18 cellular contexts compared by ENCODE assay signal in the genomic region with DNA sequence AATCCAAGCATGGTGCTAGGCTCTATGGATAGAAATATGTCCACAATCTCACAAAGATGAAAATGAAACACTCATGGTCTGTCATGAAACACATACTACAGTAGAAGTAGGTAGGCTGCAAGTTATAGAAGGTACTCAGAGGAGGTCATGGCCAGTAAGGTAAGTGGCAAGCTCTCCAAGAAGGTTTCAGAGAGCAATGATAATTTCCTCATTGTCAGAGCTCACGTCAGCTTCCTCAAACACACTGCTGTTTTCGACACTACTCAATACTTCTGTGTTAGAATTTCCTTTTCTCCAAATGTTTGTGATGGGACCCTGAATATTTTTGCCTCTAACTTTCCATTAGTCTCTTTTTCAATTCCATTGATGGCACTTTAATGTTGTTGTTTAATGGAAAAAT. TPM values are rescaled to one million over a fixed set of nuclear protein-coding genes. Genes with fewer than 3 reads are reported as not detected.
DNase-seq lines count a peak whose midpoint lies in the region; ATAC-seq and TF ChIP-seq lines count a peak whose summit lies in the region.
"Had no signal": no experiment of that assay in that cellular context is flagged by ENCODE, and none has a peak within 500 bp of the region (broad histone marks: within the 10 kb centered on the region; RNA-seq: fewer than 3 reads in every experiment).

No MANE protein-coding gene starts in this region.

- H3K4me3 ChIP-seq in cardiac muscle cell, result no peak overlapping the region
- H3K4me3 ChIP-seq: BLaER1, hepatocyte, sigmoid colon, uterus had no signal

- peak overlapping the region; percentile 43 to 92 (median 88) for H3K27ac Mint-ChIP-seq in IgD-negative memory B cell
- peak overlapping the region; percentile 85 for H3K27ac Mint-ChIP-seq in activated CD8-positive, alpha-beta T cell treated with anti-CD3 and anti-CD28 coated beads for 36 hours
- H3K27ac Mint-ChIP-seq in stimulated activated naive B cell treated with anti-CD40 and anti-IgM and Interleukin-4, amounts not matched to agents 10 μg/mL and 1 μg/mL and 100 μg/mL, for 72 hours, result peak overlapping the region; percentile 88
- H3K27ac Mint-ChIP-seq: brain had no signal

- CTCF ChIA-PET in activated CD8-positive, alpha-beta T cell treated with anti-CD3 and anti-CD28 coated beads for 36 hours (lab: Charles Lee), result no interaction called here

- no peaks in the 10 kb centered on the region for H3K36me3 Mint-ChIP-seq in IgD-negative memory B cell
- peaks cover 34% of the 10 kb centered on the region for H3K36me3 Mint-ChIP-seq in activated CD8-positive, alpha-beta T cell treated with anti-CD3 and anti-CD28 coated beads for 36 hours (ENCODE audit: low read depth)
- H3K36me3 Mint-ChIP-seq in stimulated activated naive B cell treated with anti-CD40 and anti-IgM and Interleukin-4, amounts not matched to agents 10 μg/mL and 1 μg/mL and 100 μg/mL, for 72 hours, result peaks cover 29% of the 10 kb centered on the region in 2 donors

- H3K36me3 ChIP-seq in cardiac muscle cell, result peaks cover 4% of the 10 kb centered on the region
- H3K36me3 ChIP-seq: BLaER1, sigmoid colon, uterus had no signal

- H3K27me3 Mint-ChIP-seq in IgD-negative memory B cell, result peaks cover 1% of the 10 kb centered on the region
- no peaks in the 10 kb centered on the region for H3K27me3 Mint-ChIP-seq in activated CD8-positive, alpha-beta T cell treated with anti-CD3 and anti-CD28 coated beads for 36 hours
- H3K27me3 Mint-ChIP-seq in stimulated activated naive B cell treated with anti-CD40 and anti-IgM and Interleukin-4, amounts not matched to agents 10 μg/mL and 1 μg/mL and 100 μg/mL, for 72 hours, result no peaks in the 10 kb centered on the region

- peaks cover 24% of the 10 kb centered on the region for H3K4me1 ChIP-seq in cardiac muscle cell (ENCODE audit: low read depth)
- H3K4me1 ChIP-seq: BLaER1, foreskin keratinocyte, sigmoid colon, uterus had no signal

- no peaks in the 10 kb centered on the region for H3K27me3 ChIP-seq in cardiac muscle cell
- H3K27me3 ChIP-seq: BLaER1, foreskin keratinocyte, hepatocyte, sigmoid colon, uterus had no signal

- H3K9me3 Mint-ChIP-seq in IgD-negative memory B cell, result peaks cover 14 to 19% (median 16%) of the 10 kb centered on the region in 3 donors
- peaks cover 33% of the 10 kb centered on the region for H3K9me3 Mint-ChIP-seq in activated CD8-positive, alpha-beta T cell treated with anti-CD3 and anti-CD28 coated beads for 36 hours
- H3K9me3 Mint-ChIP-seq in stimulated activated naive B cell treated with anti-CD40 and anti-IgM and Interleukin-4, amounts not matched to agents 10 μg/mL and 1 μg/mL and 100 μg/mL, for 72 hours, result peaks cover 22% of the 10 kb centered on the region in 2 donors

- H3K4me3 Mint-ChIP-seq in IgD-negative memory B cell, result peak overlapping the region in 3 of 4 donors; percentile 1 to 38 (median 6)
- H3K4me3 Mint-ChIP-seq in activated CD8-positive, alpha-beta T cell treated with anti-CD3 and anti-CD28 coated beads for 36 hours, result peak overlapping the region; percentile 19
- H3K4me3 Mint-ChIP-seq in stimulated activated naive B cell treated with anti-CD40 and anti-IgM and Interleukin-4, amounts not matched to agents 10 μg/mL and 1 μg/mL and 100 μg/mL, for 72 hours, result no peak overlapping the region
- H3K4me3 Mint-ChIP-seq: brain had no signal

- peak overlapping the region; percentile 7 for H3K27ac ChIP-seq in cardiac muscle cell
- H3K27ac ChIP-seq: BLaER1, foreskin keratinocyte, hepatocyte, sigmoid colon, uterus had no signal

- no peak for TF ChIP-seq CTCF in cardiac muscle cell (IDR thresholded peaks at IDR 0.05; ENCODE audit: low read depth, low read length)
- TF ChIP-seq CTCF in activated CD8-positive, alpha-beta T cell treated with anti-CD3 and anti-CD28 coated beads for 36 hours (IDR thresholded peaks at IDR 0.05), result no peak

- DNase-seq in cardiac muscle cell (ENCODE audit: low read depth in 1 of 2, low spot score in 1 of 2), result no peak
- no peak for DNase-seq in Right ventricle myocardium superior
- no peak for DNase-seq in activated CD8-positive, alpha-beta T cell treated with anti-CD3 and anti-CD28 coated beads for 36 hours
- no peak for DNase-seq in stimulated activated naive B cell treated with anti-CD40 and anti-IgM and Interleukin-4, amounts not matched to agents 10 μg/mL and 1 μg/mL and 100 μg/mL, for 72 hours
- no peak for DNase-seq in amniotic stem cell (lab: John Stamatoyannopoulos, UW)
- no peak for DNase-seq in T-helper 1 cell
- DNase-seq: effector memory CD4-positive, alpha-beta T cell; foreskin keratinocyte; NCI-H1436; NCI-H510A treated with DMSO at 0.1 percent for 48 hours; posterior cingulate gyrus; sigmoid colon; uterus had no signal

- peaks cover 40 to 48% (median 45%) of the 10 kb centered on the region in 3 donors for H3K4me1 Mint-ChIP-seq in IgD-negative memory B cell
- peaks cover 28% of the 10 kb centered on the region for H3K4me1 Mint-ChIP-seq in activated CD8-positive, alpha-beta T cell treated with anti-CD3 and anti-CD28 coated beads for 36 hours (ENCODE audit: low read depth)
- peaks cover 23 to 40% of the 10 kb centered on the region in 2 donors for H3K4me1 Mint-ChIP-seq in stimulated activated naive B cell treated with anti-CD40 and anti-IgM and Interleukin-4, amounts not matched to agents 10 μg/mL and 1 μg/mL and 100 μg/mL, for 72 hours

- no peak for ATAC-seq in Right ventricle myocardium superior (ENCODE audit: poor library complexity)
- peak; percentile 37 for ATAC-seq in activated CD8-positive, alpha-beta T cell treated with anti-CD3 and anti-CD28 coated beads for 36 hours
- no peak for ATAC-seq in stimulated activated naive B cell treated with anti-CD40 and anti-IgM and Interleukin-4, amounts not matched to agents 10 μg/mL and 1 μg/mL and 100 μg/mL, for 72 hours (replicated peaks)
- ATAC-seq in GM18870 (IDR thresholded peaks at IDR 0.05; ENCODE audit: unreplicated experiment), result no peak
- ATAC-seq: foreskin keratinocyte had no signal

- POLR2A ChIA-PET in activated CD8-positive, alpha-beta T cell treated with anti-CD3 and anti-CD28 coated beads for 36 hours (lab: Charles Lee), result no interaction called here

- no peaks in the 10 kb centered on the region for H3K9me3 ChIP-seq in cardiac muscle cell (ENCODE audit: low read depth)
- H3K9me3 ChIP-seq: sigmoid colon, uterus had no signal

- intact Hi-C loops in Right ventricle myocardium superior (cut with DNase I), result no loop called here
- intact Hi-C loops in activated CD8-positive, alpha-beta T cell treated with anti-CD3 and anti-CD28 coated beads for 36 hours (cut with micrococcal nuclease), result no loop called here

RNA-seq across cellular contexts. Expression of a gene that starts 25.5 kb away (rescaled TPM):
- total RNA-seq in cardiac muscle cell, result 95.5 and 213 TPM in 2 replicates
- 134 and 260 TPM in 2 replicates for polyA plus RNA-seq in cardiac muscle cell
- 136 TPM for total RNA-seq in Right ventricle myocardium superior
- polyA plus RNA-seq in IgD-negative memory B cell, result 15.4 TPM
- 1 to 10 TPM; 6.5 to 7.8 TPM for total RNA-seq in activated CD8-positive, alpha-beta T cell treated with anti-CD3 and anti-CD28 coated beads for 36 hours
- total RNA-seq: foreskin keratinocyte had no signal
- polyA plus RNA-seq: foreskin keratinocyte had no signal

Comparison
In these comparisons a context has a peak if more than half of its experiments do, and no peak if none do; other contexts are left out.
1. H3K4me3 Mint-ChIP-seq: peak in IgD-negative memory B cell (3 of 4) and activated CD8-positive, alpha-beta T cell treated with anti-CD3 and anti-CD28 coated beads for 36 hours (single experiment); none in stimulated activated naive B cell treated with anti-CD40 and anti-IgM and Interleukin-4, amounts not matched to agents 10 μg/mL and 1 μg/mL and 100 μg/mL, for 72 hours (0 of 2).
2. RNA of a gene that starts 25.5 kb away (total RNA-seq): 95.5 to 213 TPM in cardiac muscle cell and 136 TPM in Right ventricle myocardium superior (single experiment); 6.5 to 7.8 TPM in activated CD8-positive, alpha-beta T cell treated with anti-CD3 and anti-CD28 coated beads for 36 hours; every median in the first group is over 10 times any median in the second.
3. Peak in every context shown above with its lines, with median percentiles within 50 percentile points of each other: H3K27ac Mint-ChIP-seq.